14 cellular contexts compared by ENCODE assay signal in genomic region chr5:5278815-5279381, GRCh38.
"Had no signal": no experiment of that assay in that cellular context is flagged by ENCODE, and none has a peak within 500 bp of the region (broad histone marks: within the 10 kb centered on the region; RNA-seq: fewer than 3 reads in every experiment).

No MANE protein-coding gene starts in this region.

- H3K4me1 ChIP-seq: left ventricle myocardium inferior, parathyroid adenoma, spleen, upper lobe of right lung had no signal

- H3K4me3 ChIP-seq: left ventricle myocardium inferior, spleen, thoracic aorta, upper lobe of right lung had no signal

- H3K27ac ChIP-seq: left ventricle myocardium inferior, parathyroid adenoma, spleen, thoracic aorta, upper lobe of right lung had no signal

- H3K36me3 ChIP-seq: left ventricle myocardium inferior, spleen, thoracic aorta, upper lobe of right lung had no signal

- H3K9ac ChIP-seq: parathyroid adenoma had no signal

- H3K79me2 ChIP-seq: parathyroid adenoma had no signal

- H3K9me3 ChIP-seq: thoracic aorta, upper lobe of right lung had no signal

- DNase-seq: activated CD4-positive, alpha-beta T cell treated with anti-CD3 and anti-CD28 coated beads, Interleukin-2, amount 50 U/mL, for 4 hours; activated gamma-delta T cell treated with Interleukin-2 at 50 U/mL for 16 hours; activated T-cell treated with anti-CD3 and anti-CD28 coated beads for 4 hours; dermis blood vessel endothelial cell; effector memory CD4-positive, alpha-beta T cell; foreskin fibroblast; hypothalamus; left ventricle myocardium inferior; natural killer cell; spleen; stimulated activated naive B cell treated with anti-CD40 and anti-IgM and Interleukin-4, amounts not matched to agents 10 μg/mL and 1 μg/mL and 100 μg/mL, for 72 hours; upper lobe of right lung had no signal

- H3K27me3 ChIP-seq: spleen, upper lobe of right lung had no signal

- H2AFZ ChIP-seq: parathyroid adenoma had no signal
